Comparison of ENCODE assay signal across 12 cellular contexts in the genomic region with DNA sequence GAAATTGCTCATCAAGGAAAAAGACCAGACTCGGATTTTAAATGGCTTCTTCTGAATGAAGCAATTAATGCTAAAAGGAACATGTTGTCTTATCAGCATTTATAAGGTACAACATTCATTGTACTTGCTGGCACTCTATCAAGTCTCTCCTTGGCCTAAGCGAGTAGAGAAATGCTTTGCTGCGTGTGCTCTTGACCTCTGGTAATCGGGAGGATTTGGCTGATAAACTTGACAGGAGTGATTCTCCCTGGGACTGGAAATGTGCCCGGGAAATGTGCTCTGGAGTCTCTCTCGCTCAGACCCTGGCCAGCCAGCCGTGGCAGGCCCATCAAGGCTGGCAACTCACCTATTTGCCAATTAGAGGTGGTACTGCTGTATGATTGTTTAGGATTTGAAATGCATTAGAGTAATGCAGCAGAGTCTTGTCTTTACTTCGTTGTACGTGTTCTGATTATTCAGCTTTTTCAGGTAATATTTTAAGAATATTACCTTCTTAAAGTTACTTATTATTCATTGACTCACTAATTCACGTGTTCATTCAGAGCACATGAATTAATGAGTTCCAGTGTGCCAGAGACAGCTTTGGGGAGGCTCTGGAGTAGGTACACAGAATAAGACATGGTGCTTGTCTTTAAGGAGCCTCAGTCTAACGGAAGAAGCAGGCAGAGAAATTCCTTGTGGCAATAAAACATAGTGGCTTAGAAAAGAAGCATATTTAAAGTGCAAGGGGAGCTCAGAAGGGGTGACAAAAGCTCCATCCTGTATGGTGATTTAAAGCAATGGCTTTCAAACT. TPM values are rescaled to one million over a fixed set of nuclear protein-coding genes. Genes with fewer than 3 reads are reported as not detected.
DNase-seq lines count a peak whose midpoint lies in the region; ATAC-seq and TF ChIP-seq lines count a peak whose summit lies in the region.
"Had no signal": no experiment of that assay in that cellular context is flagged by ENCODE, and none has a peak within 500 bp of the region (broad histone marks: within the 10 kb centered on the region; RNA-seq: fewer than 3 reads in every experiment).

No MANE protein-coding gene starts in this region.

- TF ChIP-seq CTCF in body of pancreas (IDR thresholded peaks at IDR 0.05) (no peak), spleen (IDR thresholded peaks at IDR 0.05 in 8 of 11, conservative IDR thresholded peaks at IDR 0.05 in 3 of 11) (no peak), foreskin fibroblast (IDR thresholded peaks at IDR 0.05; ENCODE audit: low read depth, low read length) (no peak)

- H3K9me3 ChIP-seq in body of pancreas: no peaks in the 10 kb centered on the region
- peaks cover 0 to 18% (median 13%) of the 10 kb centered on the region in 8 donors for H3K9me3 ChIP-seq in spleen

- DNase-seq in NCI-H1092 (lab: John Stamatoyannopoulos, UW) (peak; percentile 87), body of pancreas (peak in 3 of 4 donors; percentile 12 to 23 (median 22)), left kidney (ENCODE audit: low read depth, low spot score) (peak; percentile 65), spleen (no peak), foreskin fibroblast (no peak), 8988T (no peak), HuH-7 (ENCODE audit: low spot score) (no peak)
- DNase-seq: H9, naive B cell, NCI-H1417 had no signal

- TF ChIP-seq POLR2A in body of pancreas (IDR thresholded peaks at IDR 0.05) (no peak), spleen (IDR thresholded peaks at IDR 0.05) (no peak)

- H3K36me3 ChIP-seq in body of pancreas (replicated peaks in 1 of 2; ENCODE audit: insufficient read depth in 1 of 2, low read depth in 2 of 2) (no peaks in the 10 kb centered on the region), spleen (no peaks in the 10 kb centered on the region)

- H3K4me3 ChIP-seq in body of pancreas (no peak overlapping the region), spleen (peak overlapping the region in 1 of 8 donors; percentile 25), foreskin fibroblast (ENCODE audit: low read depth in 1 of 2, low read length in 2 of 2) (no peak overlapping the region)

- H3K27me3 ChIP-seq in body of pancreas: no peaks in the 10 kb centered on the region
- no peaks in the 10 kb centered on the region for H3K27me3 ChIP-seq in spleen (replicated peaks in 1 of 7)

- WGBS in body of pancreas, 2 donors: 32 to 37% methylated on average over 11 of the region's 11 CpGs
- 54 to 82% (median 71%) methylated on average over 11 of the region's 11 CpGs for WGBS in spleen, 5 donors

- H3K27ac ChIP-seq in body of pancreas: peak overlapping the region in 3 of 4 donors; percentile 31 to 60 (median 33)
- H3K27ac ChIP-seq in spleen: peak overlapping the region in 6 of 8 donors; percentile 21 to 67 (median 48)

- intact Hi-C loops in body of pancreas (cut with DNase I): no loop called here
- intact Hi-C loops in spleen (cut with DNase I; ENCODE audit: low total_unique reads): no loop called here

- ATAC-seq in body of pancreas (peak; percentile 38), GM21367 (IDR thresholded peaks at IDR 0.05; ENCODE audit: unreplicated experiment) (no peak)
- ATAC-seq: activated naive CD4-positive, alpha-beta T cell treated with anti-CD3 and anti-CD28 coated beads, Interleukin-2, amount 50 U/mL, for 72 hours had no signal

- H3K4me1 ChIP-seq in body of pancreas (peaks cover 10% of the 10 kb centered on the region), spleen (peaks cover 0 to 33% (median 9%) of the 10 kb centered on the region in 6 donors)

RNA-seq across cellular contexts. Expression of a gene that starts 48.0 kb away (rescaled TPM):
- total RNA-seq in body of pancreas (1 to 10 TPM; 2.1 to 4.6 TPM), spleen (10 to 100 TPM in 1 of 7 donors, 1 to 10 TPM in 6; 2.1 to 11.7 (median 5.3) TPM)
- 1 to 10 TPM in 1 of 3 donors, under 1 TPM in 2; 0.29 to 1.2 (median 0.90) TPM for polyA plus RNA-seq in spleen

Comparison
In these comparisons a context has a peak if more than half of its experiments do, and no peak if none do; other contexts are left out.
1. DNase-seq: peak in NCI-H1092 (single experiment), body of pancreas (3 of 4) and left kidney (single experiment); none in spleen (single experiment), foreskin fibroblast (0 of 2), 8988T (single experiment) and HuH-7 (single experiment).